8 cellular contexts compared by ENCODE assay signal in genomic region chr14:39267592-39268112, GRCh38. TPM values are rescaled to one million over a fixed set of nuclear protein-coding genes. Genes with fewer than 3 reads are reported as not detected.
DNase-seq lines count a peak whose midpoint lies in the region; ATAC-seq and TF ChIP-seq lines count a peak whose summit lies in the region.

No MANE protein-coding gene starts in this region.

- CTCF ChIA-PET in HCT116 (lab: Charles Lee) (no interaction called here), MCF 10A (lab: Yijun Ruan, JAX) (interaction anchor here (1.2 kb wide), 1 partner anchor 14 kb away, joined by 3 read pairs; no protein-coding TSS in a partner anchor)

- ATAC-seq in HCT116, result no peak
- ATAC-seq in left lung, result peak; percentile 7

- H3K4me1 Mint-ChIP-seq in MCF 10A (ENCODE audit: insufficient read depth, unreplicated experiment), result peaks cover 29% of the 10 kb centered on the region

- H3K36me3 ChIP-seq in HCT116 (ENCODE audit: control insufficient read depth in 1 of 2, insufficient read depth in 2 of 2, low read length in 2 of 2), result no peaks in the 10 kb centered on the region
- H3K36me3 ChIP-seq in left lung, result no peaks in the 10 kb centered on the region
- H3K36me3 ChIP-seq in thymus (ENCODE audit: control insufficient read depth, insufficient read depth), result no peaks in the 10 kb centered on the region

- peaks cover under 1% of the 10 kb centered on the region for H3K36me3 Mint-ChIP-seq in MCF 10A (ENCODE audit: insufficient read depth, unreplicated experiment)

- peak overlapping the region; percentile 86 for H3K9ac ChIP-seq in HCT116 (ENCODE audit: low read length)

- H3K79me2 ChIP-seq in HCT116 (ENCODE audit: insufficient read depth, low read length), result peaks cover 53% of the 10 kb centered on the region

- RAD21 ChIA-PET in HCT116 (lab: Charles Lee; ENCODE audit: low non-redundant PET in 1 of 2, low total read pairs in 2 of 2, uncharacterized antibody in 2 of 2, unreplicated experiment in 2 of 2), result no interaction called here

- BruUV-seq in HCT116 (replicated peaks; lab: Mats Ljungman, UMichigan) (no TSS peak), MCF 10A (replicated peaks; lab: Mats Ljungman, UMichigan) (no TSS peak)

- H3K27me3 ChIP-seq in HCT116 (ENCODE audit: insufficient read depth, low read length) (no peaks in the 10 kb centered on the region), left lung (no peaks in the 10 kb centered on the region), thymus (ENCODE audit: control insufficient read depth, insufficient read depth) (no peaks in the 10 kb centered on the region)

- peaks cover 26 to 51% of the 10 kb centered on the region in 2 experiments for H3K4me1 ChIP-seq in HCT116 (ENCODE audit: control insufficient read depth in 1 of 2, insufficient read depth in 2 of 2, low read length in 2 of 2)
- peaks cover 11 to 38% of the 10 kb centered on the region in 2 donors for H3K4me1 ChIP-seq in left lung
- H3K4me1 ChIP-seq in thymus (ENCODE audit: control insufficient read depth, insufficient read depth, low read length), result peaks cover 5% of the 10 kb centered on the region

- intact Hi-C loops in HCT116 (cut with micrococcal nuclease) (loop anchor here (1.0 to 5.0 kb wide), 4 partner anchors 50 to 165 kb away; partner anchors contain the start of genes FBXO33, GEMIN2 and TRAPPC6B), MCF 10A (cut with micrococcal nuclease) (loop anchor here (1.0 to 5.0 kb wide), 2 partner anchors 80 to 153 kb away; partner anchors contain the start of gene GEMIN2), left lung (cut with DNase I) (no loop called here)

- H3K9me3 ChIP-seq in HCT116 (ENCODE audit: control insufficient read depth in 1 of 2, insufficient read depth in 1 of 2, low read depth in 1 of 2, low read length in 2 of 2), result peaks cover 0 to 4% of the 10 kb centered on the region in 2 experiments; a peak in 1 of 4 replicates
- no peaks in the 10 kb centered on the region for H3K9me3 ChIP-seq in left lung
- H3K9me3 ChIP-seq in thymus (ENCODE audit: control insufficient read depth), result peaks cover 1% of the 10 kb centered on the region

- no peaks in the 10 kb centered on the region for H4K20me1 ChIP-seq in HCT116 (ENCODE audit: insufficient read depth)

- peak; percentile 66 for DNase-seq in DMS53 (lab: John Stamatoyannopoulos, UW)
- no peak for DNase-seq in DMS53 treated with DMSO at 0.1 percent for 48 hours (lab: John Stamatoyannopoulos, UW; ENCODE audit: unreplicated experiment)
- DNase-seq in HCT116 (ENCODE audit: low read depth, low spot score), result peak; percentile 24
- DNase-seq in NCI-H345 (lab: John Stamatoyannopoulos, UW), result peak; percentile 51
- peak; percentile 52 for DNase-seq in MCF 10A (ENCODE audit: unreplicated experiment)
- no peak for DNase-seq in left lung
- DNase-seq in effector CD8-positive, alpha-beta T cell (lab: John Stamatoyannopoulos, UW), result no peak

- TF ChIP-seq POLR2A in HCT116 (IDR thresholded peaks at IDR 0.05; ENCODE audit: borderline replicate concordance, extremely low read depth, insufficient read depth, insufficient read length), result no peak

- POLR2A ChIA-PET in HCT116 (lab: Charles Lee) (interaction anchor here (0.6 to 1.4 kb wide), 5 partner anchors 13 to 97 kb away, joined by 3 to 7 read pairs (median 3); partner anchors contain the start of gene TRAPPC6B), MCF 10A (lab: Yijun Ruan, JAX) (interaction anchor here (0.7 to 7.4 kb wide), 20 partner anchors 9 to 165 kb away, joined by 3 to 144 read pairs (median 8); partner anchors contain the start of genes FBXO33, GEMIN2, PNN and SEC23A)

- H3K27me3 Mint-ChIP-seq in MCF 10A (ENCODE audit: insufficient read depth, unreplicated experiment), result no peaks in the 10 kb centered on the region

- H3K9me2 ChIP-seq in HCT116 (ENCODE audit: insufficient read depth), result no peaks in the 10 kb centered on the region

- peak overlapping the region; percentile 76 for H3K4me2 ChIP-seq in HCT116 (ENCODE audit: low read length)

- H2AFZ ChIP-seq in HCT116 (ENCODE audit: low read depth, low read length, poor library complexity, severe bottlenecking), result no peak overlapping the region

- 3% methylated on average over 18 of the region's 18 CpGs for WGBS in thymus

- peak overlapping the region; percentile 98 for H3K27ac Mint-ChIP-seq in MCF 10A (ENCODE audit: low read depth, unreplicated experiment)

- TF ChIP-seq RAD21 in HCT116 (IDR thresholded peaks at IDR 0.05; ENCODE audit: low read depth), result no peak

- TF ChIP-seq CTCF in HCT116 (IDR thresholded peaks at IDR 0.05 in 2 of 3, conservative IDR thresholded peaks at IDR 0.05 in 1 of 3; ENCODE audit: borderline replicate concordance in 1 of 3, insufficient read depth in 1 of 3, low read depth in 2 of 3, low read length in 2 of 3) (no peak), MCF 10A (IDR thresholded peaks at IDR 0.05; ENCODE audit: unreplicated experiment) (no peak), left lung (IDR thresholded peaks at IDR 0.05) (no peak)

- no peaks in the 10 kb centered on the region for H3K9me3 Mint-ChIP-seq in MCF 10A (ENCODE audit: unreplicated experiment)

- H3K27ac ChIP-seq in HCT116 (ENCODE audit: low read depth, low read length) (peak overlapping the region; percentile 91), left lung (peak overlapping the region; percentile 98 to 100), thymus (ENCODE audit: low read depth) (peak overlapping the region; percentile 97)

- H3K4me3 ChIP-seq in HCT116 (replicated peaks in 1 of 2; ENCODE audit: low read depth in 1 of 2, low read length in 2 of 2) (peak overlapping the region; percentile 85 to 93), left lung (peak overlapping the region; percentile 87 to 90), thymus (ENCODE audit: low read length) (peak overlapping the region; percentile 93)

- H3K4me3 Mint-ChIP-seq in MCF 10A (ENCODE audit: unreplicated experiment), result peak overlapping the region; percentile 96

TF ChIP-seq in HCT116, 20 proteins besides CTCF, POLR2A, EP300 and RAD21:
- TF ChIP-seq SP1 (IDR thresholded peaks at IDR 0.05; ENCODE audit: low read depth), result no peak; the same call in 1 of the 2 replicates
- no peak for TF ChIP-seq SRF (IDR thresholded peaks at IDR 0.05; ENCODE audit: low read depth)
- peak; percentile 85 for TF ChIP-seq MAX (IDR thresholded peaks at IDR 0.05)
- no peak for TF ChIP-seq ZFX (IDR thresholded peaks at IDR 0.05)
- TF ChIP-seq TCF7L2 (IDR thresholded peaks at IDR 0.05; ENCODE audit: borderline replicate concordance, extremely low read depth, insufficient read depth, insufficient read length), result no peak
- no peak for TF ChIP-seq YY1 (IDR thresholded peaks at IDR 0.05; ENCODE audit: extremely low read depth, insufficient replicate concordance, low read depth, low read length)
- TF ChIP-seq CEBPB (IDR thresholded peaks at IDR 0.05; ENCODE audit: low read depth), result peak; percentile 58
- TF ChIP-seq EGR1 (IDR thresholded peaks at IDR 0.05; ENCODE audit: low read depth), result no peak
- no peak for TF ChIP-seq FOSL1 (IDR thresholded peaks at IDR 0.05; ENCODE audit: low read depth)
- TF ChIP-seq EZH2phosphoT487 (IDR thresholded peaks at IDR 0.05; ENCODE audit: borderline replicate concordance), result no peak

RNA-seq across cellular contexts. Expression of gene MIA2, which starts 33.9 kb away (rescaled TPM):
- total RNA-seq in HCT116 (2021; ENCODE audit: unreplicated experiment), result 31.1 TPM
- 12.0 and 14.2 TPM in 2 replicates for polyA plus RNA-seq in HCT116 (2012)
- 63.2 and 72.9 TPM in 2 replicates for total RNA-seq in MCF 10A (2022)
- 10 to 100 TPM; 28.4 to 35.8 TPM for total RNA-seq in left lung
- polyA plus RNA-seq in thymus, result 41.2 TPM

Comparison
In these comparisons a context has a peak if more than half of its experiments do, and no peak if none do; other contexts are left out.
1. DNase-seq: peak in DMS53 (single experiment), HCT116 (single experiment), NCI-H345 (single experiment) and MCF 10A (single experiment); none in DMS53 treated with DMSO at 0.1 percent for 48 hours (single experiment), left lung (0 of 2) and effector CD8-positive, alpha-beta T cell (single experiment).
2. intact Hi-C loops: an anchor here in HCT116 (1.0 to 5.0 kb wide) and MCF 10A (1.0 to 5.0 kb wide); none called in left lung.
3. Peak in every context shown above with its lines, with median percentiles within 50 percentile points of each other: H3K27ac ChIP-seq and H3K4me3 ChIP-seq.